In the genomic region with DNA sequence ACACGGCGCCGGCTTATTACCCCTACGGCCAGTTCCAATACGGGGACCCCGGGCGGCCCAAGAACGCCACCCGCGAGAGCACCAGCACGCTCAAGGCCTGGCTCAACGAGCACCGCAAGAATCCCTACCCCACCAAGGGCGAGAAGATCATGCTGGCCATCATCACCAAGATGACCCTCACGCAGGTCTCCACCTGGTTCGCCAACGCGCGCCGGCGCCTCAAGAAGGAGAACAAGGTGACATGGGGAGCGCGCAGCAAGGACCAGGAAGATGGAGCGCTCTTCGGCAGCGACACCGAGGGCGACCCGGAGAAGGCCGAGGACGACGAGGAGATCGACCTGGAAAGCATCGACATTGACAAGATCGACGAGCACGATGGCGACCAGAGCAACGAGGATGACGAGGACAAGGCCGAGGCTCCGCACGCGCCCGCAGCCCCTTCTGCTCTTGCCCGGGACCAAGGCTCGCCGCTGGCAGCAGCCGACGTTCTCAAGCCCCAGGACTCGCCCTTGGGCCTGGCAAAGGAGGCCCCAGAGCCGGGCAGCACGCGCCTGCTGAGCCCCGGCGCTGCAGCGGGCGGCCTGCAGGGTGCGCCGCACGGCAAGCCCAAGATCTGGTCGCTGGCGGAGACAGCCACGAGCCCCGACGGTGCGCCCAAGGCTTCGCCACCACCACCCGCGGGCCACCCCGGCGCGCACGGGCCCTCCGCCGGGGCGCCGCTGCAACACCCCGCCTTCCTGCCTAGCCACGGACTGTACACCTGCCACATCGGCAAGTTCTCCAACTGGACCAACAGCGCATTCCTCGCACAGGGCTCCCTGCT, we compare ENCODE assay signal across 11 cellular contexts. TPM values are rescaled to one million over a fixed set of nuclear protein-coding genes. Genes with fewer than 3 reads are reported as not detected.
A peak's percentile ranks its signal among the peaks of the same experiment; 100 is the strongest.
DNase-seq lines count a peak whose midpoint lies in the region; ATAC-seq and TF ChIP-seq lines count a peak whose summit lies in the region.
"Had no signal": no experiment of that assay in that cellular context is flagged by ENCODE, and none has a peak within 500 bp of the region (broad histone marks: within the 10 kb centered on the region; RNA-seq: fewer than 3 reads in every experiment).

No MANE protein-coding gene starts in this region.

- no peaks in the 10 kb centered on the region for H3K79me2 ChIP-seq in GM23338 (replicated peaks; ENCODE audit: insufficient read depth)
- H3K79me2 ChIP-seq in hepatocyte: no peaks in the 10 kb centered on the region

- H3K27ac ChIP-seq in GM23338 (ENCODE audit: low read depth) (no peak overlapping the region), hepatocyte (no peak overlapping the region), tibial nerve (no peak overlapping the region)
- H3K27ac ChIP-seq: esophagus muscularis mucosa, right lobe of liver, VCaP had no signal

- intact Hi-C loops in activated T-helper 2 cell treated with anti-CD3 and anti-CD28 coated beads, Interferon-gamma antibody, Interleukin-2, Interleukin-4, amounts not matched to agents 10 μg/mL and 5 μg/mL and 100 μg/mL, durations not matched to agents 14 hours and 24 hours and 36 hours (cut with micrococcal nuclease): loop anchor here (10.0 kb wide), 1 partner anchor 1545 kb away; the partner anchor contains the start of gene ADAMTS16

- H3K27me3 ChIP-seq in GM23338 (ENCODE audit: insufficient read depth) (peaks cover 95% of the 10 kb centered on the region), hepatocyte (peaks cover 93% of the 10 kb centered on the region), tibial nerve (peaks cover 0 to 94% of the 10 kb centered on the region in 2 donors)

- H3K27me3 Mint-ChIP-seq in GM23338 (ENCODE audit: insufficient read depth, low read depth, poor library complexity): peaks cover 88% of the 10 kb centered on the region
- H3K27me3 Mint-ChIP-seq in activated T-helper 2 cell treated with anti-CD3 and anti-CD28 coated beads, Interferon-gamma antibody, Interleukin-2, Interleukin-4, amounts not matched to agents 10 μg/mL and 5 μg/mL and 100 μg/mL, durations not matched to agents 14 hours and 24 hours and 36 hours (ENCODE audit: low read depth): peaks cover 63% of the 10 kb centered on the region
- peaks cover 82% of the 10 kb centered on the region for H3K27me3 Mint-ChIP-seq in progenitor cell of endocrine pancreas
- H3K27me3 Mint-ChIP-seq in T-helper 17 cell: peaks cover 61% of the 10 kb centered on the region

- TF ChIP-seq CTCF in GM23338 (conservative IDR thresholded peaks at IDR 0.05; ENCODE audit: low read depth in 2 of 2) (peak; percentile 34 to 63), hepatocyte (IDR thresholded peaks at IDR 0.05; ENCODE audit: poor library complexity) (peak; percentile 27), progenitor cell of endocrine pancreas (IDR thresholded peaks at IDR 0.05; ENCODE audit: unreplicated experiment) (peak; percentile 56), tibial nerve (IDR thresholded peaks at IDR 0.05) (peak in 1 of 5 experiments; percentile 7)

- H3K4me3 ChIP-seq in GM23338: peak overlapping the region; percentile 55
- no peak overlapping the region for H3K4me3 ChIP-seq in hepatocyte
- no peak overlapping the region for H3K4me3 ChIP-seq in tibial nerve
- H3K4me3 ChIP-seq: right lobe of liver had no signal

- 0 out of 2 replicates have a peak, but pooled peaks cover 4% of the 10 kb centered on the region for H3F3A ChIP-seq in GM23338 (replicated peaks; ENCODE audit: low read depth)

- H3K36me3 Mint-ChIP-seq in GM23338 (ENCODE audit: low read depth): no peaks in the 10 kb centered on the region; the same call in 2 of the 3 replicates
- no peaks in the 10 kb centered on the region for H3K36me3 Mint-ChIP-seq in activated T-helper 2 cell treated with anti-CD3 and anti-CD28 coated beads, Interferon-gamma antibody, Interleukin-2, Interleukin-4, amounts not matched to agents 10 μg/mL and 5 μg/mL and 100 μg/mL, durations not matched to agents 14 hours and 24 hours and 36 hours (ENCODE audit: low read depth)
- no peaks in the 10 kb centered on the region for H3K36me3 Mint-ChIP-seq in progenitor cell of endocrine pancreas (ENCODE audit: insufficient read depth)
- H3K36me3 Mint-ChIP-seq in T-helper 17 cell (ENCODE audit: low read depth): peaks cover 8% of the 10 kb centered on the region

- peak; percentile 75 for DNase-seq in GM23338 (ENCODE audit: low spot score)
- no peak for DNase-seq in activated T-helper 2 cell treated with anti-CD3 and anti-CD28 coated beads, Interferon-gamma antibody, Interleukin-2, Interleukin-4, amounts not matched to agents 10 μg/mL and 5 μg/mL and 100 μg/mL, durations not matched to agents 14 hours and 24 hours and 36 hours (ENCODE audit: low spot score)
- DNase-seq in hepatocyte (ENCODE audit: low spot score): no peak
- DNase-seq in progenitor cell of endocrine pancreas (ENCODE audit: low spot score, unreplicated experiment): no peak
- no peak for DNase-seq in tibial nerve (ENCODE audit: low spot score in 2 of 2)
- no peak for DNase-seq in NCI-H2171 (lab: John Stamatoyannopoulos, UW)
- DNase-seq in T-helper 17 cell: no peak
- DNase-seq: NCI-H1694 treated with DMSO at 0.1 percent for 48 hours, right lobe of liver had no signal

- H3K9me3 ChIP-seq in hepatocyte (ENCODE audit: low read depth) (no peaks in the 10 kb centered on the region), tibial nerve (no peaks in the 10 kb centered on the region), T-helper 17 cell (ENCODE audit: control insufficient read depth, low read length, poor library complexity, severe bottlenecking) (no peaks in the 10 kb centered on the region)
- H3K9me3 ChIP-seq: esophagus muscularis mucosa, right lobe of liver had no signal

- TF ChIP-seq EP300 in tibial nerve (IDR thresholded peaks at IDR 0.05): no peak

- H3K4me3 Mint-ChIP-seq in GM23338 (peak overlapping the region; percentile 66), progenitor cell of endocrine pancreas (ENCODE audit: low read depth) (peak overlapping the region; percentile 53), T-helper 17 cell (no peak overlapping the region)
- no peak overlapping the region for H3K4me3 Mint-ChIP-seq in activated T-helper 2 cell treated with anti-CD3 and anti-CD28 coated beads, Interferon-gamma antibody, Interleukin-2, Interleukin-4, amounts not matched to agents 10 μg/mL and 5 μg/mL and 100 μg/mL, durations not matched to agents 14 hours and 24 hours and 36 hours (ENCODE audit: low read depth)

- H3K27ac Mint-ChIP-seq in GM23338 (no peak overlapping the region), progenitor cell of endocrine pancreas (no peak overlapping the region), T-helper 17 cell (no peak overlapping the region)
- H3K27ac Mint-ChIP-seq in activated T-helper 2 cell treated with anti-CD3 and anti-CD28 coated beads, Interferon-gamma antibody, Interleukin-2, Interleukin-4, amounts not matched to agents 10 μg/mL and 5 μg/mL and 100 μg/mL, durations not matched to agents 14 hours and 24 hours and 36 hours: peak overlapping the region; percentile 55

- peaks cover 4% of the 10 kb centered on the region for H4K20me1 ChIP-seq in GM23338 (replicated peaks; ENCODE audit: insufficient read depth)
- H4K20me1 ChIP-seq in hepatocyte (ENCODE audit: insufficient read depth, poor library complexity, severe bottlenecking): no peaks in the 10 kb centered on the region

- H3K9me2 ChIP-seq in GM23338 (ENCODE audit: insufficient read depth): no peaks in the 10 kb centered on the region
- H3K9me2 ChIP-seq in hepatocyte (replicated peaks; ENCODE audit: insufficient read depth): no peaks in the 10 kb centered on the region

- H3K4me1 ChIP-seq in GM23338 (ENCODE audit: insufficient read depth): peaks cover 25% of the 10 kb centered on the region
- peaks cover 17% of the 10 kb centered on the region for H3K4me1 ChIP-seq in hepatocyte (ENCODE audit: insufficient read depth)
- peaks cover 0 to 66% (median 16%) of the 10 kb centered on the region in 4 donors for H3K4me1 ChIP-seq in tibial nerve

- H3K36me3 ChIP-seq in GM23338 (ENCODE audit: insufficient read depth) (no peaks in the 10 kb centered on the region), hepatocyte (replicated peaks; ENCODE audit: insufficient read depth, low read depth) (no peaks in the 10 kb centered on the region), tibial nerve (no peaks in the 10 kb centered on the region)
- H3K36me3 ChIP-seq: esophagus muscularis mucosa, right lobe of liver had no signal

- H3K9me3 Mint-ChIP-seq in GM23338 (peaks cover 6% of the 10 kb centered on the region; the same call in 2 of the 3 replicates), progenitor cell of endocrine pancreas (ENCODE audit: low read depth) (no peaks in the 10 kb centered on the region)
- no peaks in the 10 kb centered on the region for H3K9me3 Mint-ChIP-seq in activated T-helper 2 cell treated with anti-CD3 and anti-CD28 coated beads, Interferon-gamma antibody, Interleukin-2, Interleukin-4, amounts not matched to agents 10 μg/mL and 5 μg/mL and 100 μg/mL, durations not matched to agents 14 hours and 24 hours and 36 hours

- peak overlapping the region; percentile 83; the same call in 1 of the 2 replicates for H2AFZ ChIP-seq in GM23338
- no peak overlapping the region for H2AFZ ChIP-seq in hepatocyte

- no peak for TF ChIP-seq POLR2A in tibial nerve (IDR thresholded peaks at IDR 0.05)

- H3K4me2 ChIP-seq in GM23338: peak overlapping the region; percentile 77
- H3K4me2 ChIP-seq in hepatocyte: peak overlapping the region; percentile 76

- ATAC-seq in GM23338 (peak; percentile 51), T-helper 17 cell (no peak)
- ATAC-seq: right lobe of liver had no signal

- WGBS in hepatocyte (ENCODE audit: low lambda C conversion rate, missing lambda C conversion rate): 12% methylated on average over 72 of the region's 83 CpGs
- 11 to 16% methylated on average over 68 to 73 of the region's 83 CpGs for WGBS in tibial nerve, 2 donors

- H3K4me1 Mint-ChIP-seq in GM23338 (peaks cover 36% of the 10 kb centered on the region), progenitor cell of endocrine pancreas (ENCODE audit: low read depth) (peaks cover 17% of the 10 kb centered on the region), T-helper 17 cell (no peaks in the 10 kb centered on the region)
- H3K4me1 Mint-ChIP-seq in activated T-helper 2 cell treated with anti-CD3 and anti-CD28 coated beads, Interferon-gamma antibody, Interleukin-2, Interleukin-4, amounts not matched to agents 10 μg/mL and 5 μg/mL and 100 μg/mL, durations not matched to agents 14 hours and 24 hours and 36 hours (ENCODE audit: low read depth): no peaks in the 10 kb centered on the region

TF ChIP-seq in GM23338, 12 proteins besides CTCF, POLR2A, EP300 and RAD21:
- TF ChIP-seq CREB1 (CRISPR knock-in tag; IDR thresholded peaks at IDR 0.05; ENCODE audit: low read depth) (no peak), EZH2 (IDR thresholded peaks at IDR 0.05; ENCODE audit: low read depth, unreplicated experiment) (peak; percentile 50)

RNA-seq across cellular contexts. Expression of gene IRX1, which starts 3.9 kb away (rescaled TPM):
- 0.58 and 1.8 TPM in 2 replicates for total RNA-seq in GM23338 (2014; rRNA removed; shearing (Covaris generic))
- polyA plus RNA-seq in GM23338 (2016; fragmentation: Nextera tagmentation; extraction: Ambion mirVana) (0.11 and 0.19 TPM in 2 replicates), hepatocyte (10.2 and 15.9 TPM in 2 replicates)
- total RNA-seq in activated T-helper 2 cell treated with anti-CD3 and anti-CD28 coated beads, Interferon-gamma antibody, Interleukin-2, Interleukin-4, amounts not matched to agents 10 μg/mL and 5 μg/mL and 100 μg/mL, durations not matched to agents 14 hours and 24 hours and 36 hours: not detected in 2 replicates
- total RNA-seq in hepatocyte (3.8 and 4.3 TPM in 2 replicates), progenitor cell of endocrine pancreas (2.4 and 2.6 TPM in 2 replicates), tibial nerve (1 to 10 TPM in 3 of 4 donors, under 1 TPM in 1; 0.30 to 3.1 (median 2.1) TPM), T-helper 17 cell (not detected)
- total RNA-seq: right lobe of liver had no signal

Comparison
In these comparisons a context has a peak if more than half of its experiments do, and no peak if none do; other contexts are left out.
1. H3K4me3 Mint-ChIP-seq: peak in GM23338 (single experiment) and progenitor cell of endocrine pancreas (single experiment); none in activated T-helper 2 cell treated with anti-CD3 and anti-CD28 coated beads, Interferon-gamma antibody, Interleukin-2, Interleukin-4, amounts not matched to agents 10 μg/mL and 5 μg/mL and 100 μg/mL, durations not matched to agents 14 hours and 24 hours and 36 hours (single experiment) and T-helper 17 cell (single experiment).